Comparison of ENCODE assay signal across 9 cellular contexts in genomic region chrX:10833299-10834169, GRCh38.
DNase-seq lines count a peak whose midpoint lies in the region; ATAC-seq and TF ChIP-seq lines count a peak whose summit lies in the region.
"Had no signal": no experiment of that assay in that cellular context is flagged by ENCODE, and none has a peak within 500 bp of the region (broad histone marks: within the 10 kb centered on the region; RNA-seq: fewer than 3 reads in every experiment).

No MANE protein-coding gene starts in this region.

- no peak overlapping the region for H3K4me3 Mint-ChIP-seq in CD8-positive, alpha-beta T cell
- H3K4me3 Mint-ChIP-seq: T-helper 1 cell treated with Interleukin-12 subunit alpha and Interleukin-12 subunit beta and Interleukin-4 antibody, amounts not matched to agents 30 μg/mL and 1 μg/mL, for 36 hours had no signal

- H3K27ac ChIP-seq in Peyer's patch, result peak overlapping the region in 2 of 4 donors; percentile 26 to 50
- H3K27ac ChIP-seq in osteoblast (ENCODE audit: low read depth, low read length), result no peak overlapping the region
- no peak overlapping the region for H3K27ac ChIP-seq in CD8-positive, alpha-beta T cell (ENCODE audit: low read depth, low read length)

- no peaks in the 10 kb centered on the region for H3K36me3 ChIP-seq in Peyer's patch
- H3K36me3 ChIP-seq in osteoblast (ENCODE audit: insufficient read depth, low read length), result no peaks in the 10 kb centered on the region
- H3K36me3 ChIP-seq in CD8-positive, alpha-beta T cell (ENCODE audit: insufficient read depth, low read length), result no peaks in the 10 kb centered on the region

- H3K9me3 Mint-ChIP-seq in CD8-positive, alpha-beta T cell, result no peaks in the 10 kb centered on the region
- H3K9me3 Mint-ChIP-seq: T-helper 1 cell treated with Interleukin-12 subunit alpha and Interleukin-12 subunit beta and Interleukin-4 antibody, amounts not matched to agents 30 μg/mL and 1 μg/mL, for 36 hours had no signal

- CTCF ChIA-PET in CD8-positive, alpha-beta T cell (lab: Charles Lee), result no interaction called here

- no peak for ATAC-seq in CD8-positive, alpha-beta T cell

- intact Hi-C loops in CD8-positive, alpha-beta T cell (cut with DNase I, micrococcal nuclease), result no loop called here

- no peak for TF ChIP-seq CTCF in Peyer's patch (IDR thresholded peaks at IDR 0.05)
- no peak for TF ChIP-seq CTCF in osteoblast (IDR thresholded peaks at IDR 0.05; ENCODE audit: extremely low read depth, low read depth, low read length)
- no peak for TF ChIP-seq CTCF in CD8-positive, alpha-beta T cell (IDR thresholded peaks at IDR 0.05)

- POLR2A ChIA-PET in CD8-positive, alpha-beta T cell (lab: Charles Lee), result no interaction called here

- H3K4me1 ChIP-seq in Peyer's patch (no peaks in the 10 kb centered on the region), osteoblast (ENCODE audit: insufficient read depth, low read length) (no peaks in the 10 kb centered on the region)
- H3K4me1 ChIP-seq in CD8-positive, alpha-beta T cell (ENCODE audit: insufficient read depth, low read length), result no peaks in the 10 kb centered on the region

- DNase-seq in ELF-1 (ENCODE audit: low read depth, low spot score) (peak; percentile 85), Peyer's patch (peak in 2 of 3 donors; percentile 57), globus pallidus (ENCODE audit: low spot score) (peak; percentile 3), osteoblast (ENCODE audit: insufficient read length, low spot score, missing footprints) (no peak), cerebellar nuclear complex (lab: John Stamatoyannopoulos, UW) (no peak), NCI-H2196 treated with DMSO at 0.1 percent for 48 hours (lab: John Stamatoyannopoulos, UW; ENCODE audit: unreplicated experiment) (no peak), dedifferentiated amniotic fluid mesenchymal stem cell (ENCODE audit: extremely low spot score) (no peak)
- no peak for DNase-seq in CD8-positive, alpha-beta T cell

- no peak for TF ChIP-seq POLR2A in Peyer's patch (IDR thresholded peaks at IDR 0.05)

- H3K4me3 ChIP-seq in Peyer's patch (peak overlapping the region in 2 of 4 donors; percentile 33 to 42), osteoblast (ENCODE audit: insufficient read depth, low read length) (peak overlapping the region; percentile 31)
- H3K4me3 ChIP-seq in CD8-positive, alpha-beta T cell (ENCODE audit: low read depth, low read length), result no peak overlapping the region

- H3K27me3 ChIP-seq in Peyer's patch (no peaks in the 10 kb centered on the region), osteoblast (ENCODE audit: insufficient read depth, low read length) (no peaks in the 10 kb centered on the region)
- H3K27me3 ChIP-seq in CD8-positive, alpha-beta T cell (ENCODE audit: insufficient read depth, low read length), result no peaks in the 10 kb centered on the region

- H3K4me1 Mint-ChIP-seq in CD8-positive, alpha-beta T cell (ENCODE audit: low read depth), result no peaks in the 10 kb centered on the region

- no peaks in the 10 kb centered on the region for H4K20me1 ChIP-seq in osteoblast (ENCODE audit: insufficient read depth, low read length)

- H3K27ac Mint-ChIP-seq in CD8-positive, alpha-beta T cell, result no peak overlapping the region
- H3K27ac Mint-ChIP-seq: T-helper 1 cell treated with Interleukin-12 subunit alpha and Interleukin-12 subunit beta and Interleukin-4 antibody, amounts not matched to agents 30 μg/mL and 1 μg/mL, for 36 hours had no signal

- no peaks in the 10 kb centered on the region for H3K27me3 Mint-ChIP-seq in CD8-positive, alpha-beta T cell (ENCODE audit: low read depth)

- no peaks in the 10 kb centered on the region for H3K9me3 ChIP-seq in Peyer's patch
- no peaks in the 10 kb centered on the region for H3K9me3 ChIP-seq in osteoblast (ENCODE audit: low read depth, low read length)
- H3K9me3 ChIP-seq in CD8-positive, alpha-beta T cell (ENCODE audit: low read length), result no peaks in the 10 kb centered on the region

- no peaks in the 10 kb centered on the region for H3K79me2 ChIP-seq in osteoblast (ENCODE audit: insufficient read depth, low read length)

- H3K4me2 ChIP-seq in osteoblast (ENCODE audit: insufficient read depth, low read length), result peak overlapping the region; percentile 60

- H2AFZ ChIP-seq in osteoblast (ENCODE audit: low read length), result peak overlapping the region; percentile 45

- H3K36me3 Mint-ChIP-seq in CD8-positive, alpha-beta T cell, result no peaks in the 10 kb centered on the region

Comparison
In these comparisons a context has a peak if more than half of its experiments do, and no peak if none do; other contexts are left out.
1. DNase-seq: peak in ELF-1 (single experiment), Peyer's patch (2 of 3) and globus pallidus (single experiment); none in osteoblast (single experiment), CD8-positive, alpha-beta T cell (0 of 7), cerebellar nuclear complex (0 of 2), NCI-H2196 treated with DMSO at 0.1 percent for 48 hours (single experiment) and dedifferentiated amniotic fluid mesenchymal stem cell (single experiment).